10 cellular contexts compared by ENCODE assay signal in genomic region chr17:66494023-66494803, GRCh38.
DNase-seq lines count a peak whose midpoint lies in the region; ATAC-seq and TF ChIP-seq lines count a peak whose summit lies in the region.
"Had no signal": no experiment of that assay in that cellular context is flagged by ENCODE, and none has a peak within 500 bp of the region (broad histone marks: within the 10 kb centered on the region; RNA-seq: fewer than 3 reads in every experiment).

No MANE protein-coding gene starts in this region.

- no peaks in the 10 kb centered on the region for H3K9me3 Mint-ChIP-seq in T-cell

- H3K4me3 Mint-ChIP-seq in T-cell: peak overlapping the region in 1 of 3 donors; percentile 3

- DNase-seq in AG08395 (ENCODE audit: low spot score) (peak; percentile 90), HFF-Myc (ENCODE audit: extremely low read depth, low read depth) (peak; percentile 84), T-cell (no peak), foreskin fibroblast (peak; percentile 92 to 96), NCI-H82 (lab: John Stamatoyannopoulos, UW) (no peak), NCI-H510A (lab: John Stamatoyannopoulos, UW) (no peak)
- DNase-seq: heart right ventricle had no signal

- peak; percentile 39 to 83 (median 78) for ATAC-seq in T-cell (replicated peaks in 1 of 4)
- ATAC-seq in HG03378 (IDR thresholded peaks at IDR 0.05; ENCODE audit: unreplicated experiment): no peak
- no peak for ATAC-seq in GM18907 (IDR thresholded peaks at IDR 0.05; ENCODE audit: unreplicated experiment)

- peaks cover 64 to 77% (median 71%) of the 10 kb centered on the region in 3 donors for H3K4me1 Mint-ChIP-seq in T-cell

- H3K27me3 Mint-ChIP-seq in T-cell: no peaks in the 10 kb centered on the region

- peak overlapping the region; percentile 57 to 70 for H3K27ac Mint-ChIP-seq in T-cell

- CTCF ChIA-PET in T-cell (lab: Charles Lee): no interaction called here

- TF ChIP-seq CTCF in HFF-Myc (IDR thresholded peaks at IDR 0.05; ENCODE audit: low read depth, low read length, missing control alignments): no peak
- TF ChIP-seq CTCF in foreskin fibroblast (IDR thresholded peaks at IDR 0.05; ENCODE audit: low read depth, low read length): no peak

- no peak overlapping the region for H3K4me3 ChIP-seq in HFF-Myc (replicated peaks; ENCODE audit: low read depth, low read length)
- H3K4me3 ChIP-seq in foreskin fibroblast (ENCODE audit: low read depth in 1 of 2, low read length in 2 of 2): no peak overlapping the region
- H3K4me3 ChIP-seq: heart right ventricle, SK-N-MC had no signal

- peaks cover 33% of the 10 kb centered on the region for H3K36me3 Mint-ChIP-seq in T-cell

- POLR2A ChIA-PET in T-cell (lab: Charles Lee): interaction anchor here (0.6 to 0.7 kb wide), 2 partner anchors 10 to 190 kb away, joined by 3 to 4 read pairs; no protein-coding TSS in a partner anchor

Comparison
In these comparisons a context has a peak if more than half of its experiments do, and no peak if none do; other contexts are left out.
1. DNase-seq: peak in AG08395 (single experiment), HFF-Myc (single experiment) and foreskin fibroblast (2 of 2); none in T-cell (0 of 34), NCI-H82 (single experiment) and NCI-H510A (single experiment).
2. ATAC-seq: peak in T-cell (4 of 4); none in HG03378 (single experiment) and GM18907 (single experiment).